ENCODE assay signal across 10 cellular contexts in the genomic region with DNA sequence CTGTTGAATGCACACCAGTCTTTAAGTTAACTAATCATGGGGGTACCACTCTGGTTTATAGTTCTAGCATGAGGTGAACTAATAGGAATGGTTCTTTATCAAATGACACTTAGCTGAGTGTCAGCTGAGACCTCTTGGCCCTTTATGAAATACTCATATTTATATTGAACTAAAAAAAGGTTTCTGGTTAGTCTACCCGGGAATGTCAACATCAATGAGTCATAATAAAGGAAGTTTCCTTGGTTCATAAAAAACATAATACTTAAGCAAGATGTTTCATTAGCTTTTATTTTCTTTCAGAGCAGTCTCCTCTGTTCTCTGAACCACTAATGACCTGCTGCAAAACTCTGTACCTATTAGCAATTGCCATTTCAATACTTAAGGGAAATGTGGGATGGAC. TPM values are rescaled to one million over a fixed set of nuclear protein-coding genes. Genes with fewer than 3 reads are reported as not detected.
DNase-seq lines count a peak whose midpoint lies in the region; ATAC-seq and TF ChIP-seq lines count a peak whose summit lies in the region.
"Had no signal": no experiment of that assay in that cellular context is flagged by ENCODE, and none has a peak within 500 bp of the region (broad histone marks: within the 10 kb centered on the region; RNA-seq: fewer than 3 reads in every experiment).

No MANE protein-coding gene starts in this region.

- DNase-seq in HS-5 (ENCODE audit: low read depth) (peak; percentile 87), astrocyte of the spinal cord (ENCODE audit: low read depth, low spot score) (peak; percentile 64), left ventricle myocardium inferior (no peak), stomach (no peak), NCI-H1048 (lab: John Stamatoyannopoulos, UW) (no peak)
- DNase-seq: DND-41 had no signal

- in situ Hi-C loops in astrocyte of the spinal cord (cut with HindIII; ENCODE audit: low sequenced_read_pairs): no loop called here

- peak overlapping the region; percentile 52 for H3K27ac ChIP-seq in left ventricle myocardium inferior (replicated peaks)
- H3K27ac ChIP-seq in stomach: peak overlapping the region in 3 of 5 donors; percentile 22 to 58 (median 56)

- intact Hi-C loops in left ventricle myocardium inferior (cut with micrococcal nuclease) (no loop called here), stomach (cut with DNase I; ENCODE audit: low total_unique reads) (no loop called here)

- H3K4me3 ChIP-seq in astrocyte of the spinal cord (ENCODE audit: low read depth, low read length) (no peak overlapping the region), left ventricle myocardium inferior (no peak overlapping the region), stomach (no peak overlapping the region)

- TF ChIP-seq CTCF in astrocyte of the spinal cord (IDR thresholded peaks at IDR 0.05; ENCODE audit: low read depth, low read length) (no peak), left ventricle myocardium inferior (IDR thresholded peaks at IDR 0.05; ENCODE audit: borderline replicate concordance) (no peak), stomach (IDR thresholded peaks at IDR 0.05) (no peak)

- H3K4me1 ChIP-seq in left ventricle myocardium inferior: peaks cover 79% of the 10 kb centered on the region
- H3K4me1 ChIP-seq in stomach: peaks cover 0 to 48% (median 12%) of the 10 kb centered on the region in 4 donors

- H3K27me3 ChIP-seq in left ventricle myocardium inferior (ENCODE audit: low read depth): no peaks in the 10 kb centered on the region
- no peaks in the 10 kb centered on the region for H3K27me3 ChIP-seq in stomach

- H3K9me3 ChIP-seq in left ventricle myocardium inferior (replicated peaks) (no peaks in the 10 kb centered on the region), stomach (no peaks in the 10 kb centered on the region)

- H3K36me3 Mint-ChIP-seq in stimulated activated memory B cell treated with anti-CD40 and anti-IgM and Interleukin-4, amounts not matched to agents 10 μg/mL and 1 μg/mL and 100 μg/mL, for 72 hours: no peaks in the 10 kb centered on the region
- H3K36me3 Mint-ChIP-seq: stimulated activated effector memory CD8-positive, alpha-beta T cell treated with anti-CD3 and anti-CD28 coated beads, Interleukin-12 subunit alpha, Interleukin-12 subunit beta, amount 100 ng/mL, for 72 hours had no signal

- no peaks in the 10 kb centered on the region for H3K9me3 Mint-ChIP-seq in stimulated activated memory B cell treated with anti-CD40 and anti-IgM and Interleukin-4, amounts not matched to agents 10 μg/mL and 1 μg/mL and 100 μg/mL, for 72 hours
- H3K9me3 Mint-ChIP-seq: stimulated activated effector memory CD8-positive, alpha-beta T cell treated with anti-CD3 and anti-CD28 coated beads, Interleukin-12 subunit alpha, Interleukin-12 subunit beta, amount 100 ng/mL, for 72 hours had no signal

- H3K4me1 Mint-ChIP-seq in stimulated activated memory B cell treated with anti-CD40 and anti-IgM and Interleukin-4, amounts not matched to agents 10 μg/mL and 1 μg/mL and 100 μg/mL, for 72 hours: no peaks in the 10 kb centered on the region
- H3K4me1 Mint-ChIP-seq: stimulated activated effector memory CD8-positive, alpha-beta T cell treated with anti-CD3 and anti-CD28 coated beads, Interleukin-12 subunit alpha, Interleukin-12 subunit beta, amount 100 ng/mL, for 72 hours had no signal

- H3K36me3 ChIP-seq in left ventricle myocardium inferior: no peaks in the 10 kb centered on the region
- no peaks in the 10 kb centered on the region for H3K36me3 ChIP-seq in stomach

- no peak overlapping the region for H3K4me3 Mint-ChIP-seq in stimulated activated memory B cell treated with anti-CD40 and anti-IgM and Interleukin-4, amounts not matched to agents 10 μg/mL and 1 μg/mL and 100 μg/mL, for 72 hours
- H3K4me3 Mint-ChIP-seq: stimulated activated effector memory CD8-positive, alpha-beta T cell treated with anti-CD3 and anti-CD28 coated beads, Interleukin-12 subunit alpha, Interleukin-12 subunit beta, amount 100 ng/mL, for 72 hours had no signal

- H3K27ac Mint-ChIP-seq in stimulated activated memory B cell treated with anti-CD40 and anti-IgM and Interleukin-4, amounts not matched to agents 10 μg/mL and 1 μg/mL and 100 μg/mL, for 72 hours: no peak overlapping the region
- H3K27ac Mint-ChIP-seq: stimulated activated effector memory CD8-positive, alpha-beta T cell treated with anti-CD3 and anti-CD28 coated beads, Interleukin-12 subunit alpha, Interleukin-12 subunit beta, amount 100 ng/mL, for 72 hours had no signal

- 7 to 17% (median 13%) methylated on average over 1 of the region's 1 CpG for WGBS in stomach, 5 donors

- H3K27me3 Mint-ChIP-seq in stimulated activated memory B cell treated with anti-CD40 and anti-IgM and Interleukin-4, amounts not matched to agents 10 μg/mL and 1 μg/mL and 100 μg/mL, for 72 hours: peaks cover 18% of the 10 kb centered on the region

- no peak for ATAC-seq in HG02938 (IDR thresholded peaks at IDR 0.05; ENCODE audit: unreplicated experiment)
- no peak for ATAC-seq in stimulated activated memory B cell treated with anti-CD40 and anti-IgM and Interleukin-4, amounts not matched to agents 10 μg/mL and 1 μg/mL and 100 μg/mL, for 72 hours
- no peak for ATAC-seq in GM19023 (IDR thresholded peaks at IDR 0.05; ENCODE audit: unreplicated experiment)
- ATAC-seq: stimulated activated effector memory CD8-positive, alpha-beta T cell treated with anti-CD3 and anti-CD28 coated beads, Interleukin-12 subunit alpha, Interleukin-12 subunit beta, amount 100 ng/mL, for 72 hours had no signal

- no peak for TF ChIP-seq EP300 in stomach (IDR thresholded peaks at IDR 0.05)

- TF ChIP-seq POLR2A in stomach (IDR thresholded peaks at IDR 0.05): no peak

RNA-seq across cellular contexts. Expression of a gene that starts 13.7 kb away (rescaled TPM):
- 28.5 TPM for total RNA-seq in left ventricle myocardium inferior
- total RNA-seq in stomach: 10 to 100 TPM in 4 of 5 donors, 1 to 10 TPM in 1; 4.9 to 74.4 (median 43.0) TPM
- polyA plus RNA-seq in stomach: 10 to 100 TPM in 2 of 3 donors, 1 to 10 TPM in 1; 3.1 to 37.0 (median 19.9) TPM

RNA-seq across cellular contexts. Expression of a gene that starts 46.8 kb away (rescaled TPM):
- not detected for total RNA-seq in left ventricle myocardium inferior
- total RNA-seq in stomach: not detected
- polyA plus RNA-seq in stomach: not detected

Comparison
In these comparisons a context has a peak if more than half of its experiments do, and no peak if none do; other contexts are left out.
1. DNase-seq: peak in HS-5 (single experiment) and astrocyte of the spinal cord (single experiment); none in left ventricle myocardium inferior (single experiment), stomach (single experiment) and NCI-H1048 (single experiment).